Comparison of ENCODE assay signal across 22 cellular contexts in genomic region chr13:66313408-66313807, GRCh38.
A peak's percentile ranks its signal among the peaks of the same experiment; 100 is the strongest.
DNase-seq lines count a peak whose midpoint lies in the region; ATAC-seq, FAIRE-seq and TF ChIP-seq lines count a peak whose summit lies in the region.
"Had no signal": no experiment of that assay in that cellular context is flagged by ENCODE, and none has a peak within 500 bp of the region (broad histone marks: within the 10 kb centered on the region; RNA-seq: fewer than 3 reads in every experiment).

No MANE protein-coding gene starts in this region.

- TF ChIP-seq CTCF in A549 (IDR thresholded peaks at IDR 0.05) (no peak), chondrocyte (IDR thresholded peaks at IDR 0.05) (no peak), left lung (IDR thresholded peaks at IDR 0.05) (no peak)

- POLR2A ChIA-PET in A549 (lab: Yijun Ruan, JAX) = interaction anchor here (1.1 kb wide), 1 partner anchor 344 kb away, joined by 3 read pairs; no protein-coding TSS in a partner anchor

- peak overlapping the region; percentile 78 to 79 for H3K27ac ChIP-seq in A549
- no peak overlapping the region for H3K27ac ChIP-seq in Karpas-422 (ENCODE audit: low read length)
- no peak overlapping the region for H3K27ac ChIP-seq in left lung
- H3K27ac ChIP-seq: C4-2B, testis had no signal

- no peaks in the 10 kb centered on the region for H3K9me3 Mint-ChIP-seq in chondrocyte (ENCODE audit: low read depth)

- H3K4me1 Mint-ChIP-seq in chondrocyte (ENCODE audit: low read depth) = peaks cover 51% of the 10 kb centered on the region
- H3K4me1 Mint-ChIP-seq: stimulated activated memory B cell treated with anti-CD40 and anti-IgM and Interleukin-4, amounts not matched to agents 10 μg/mL and 1 μg/mL and 100 μg/mL, for 72 hours had no signal

- H3K4me2 ChIP-seq in A549 (peak overlapping the region; percentile 74), Karpas-422 (ENCODE audit: low read depth, low read length, poor library complexity, severe bottlenecking) (no peak overlapping the region)

- no peaks in the 10 kb centered on the region for H3K9me2 ChIP-seq in Karpas-422 (replicated peaks; ENCODE audit: insufficient read depth, low read length)

- DNase-seq in A549 (ENCODE audit: low read depth in 1 of 2, low spot score in 1 of 2) (peak in 1 of 2 experiments; percentile 64), Karpas-422 (no peak), chondrocyte (ENCODE audit: low spot score) (no peak), left lung (no peak), glomerular visceral epithelial cell (ENCODE audit: extremely low spot score) (no peak), SIG-M5 (lab: John Stamatoyannopoulos, UW) (no peak)
- DNase-seq: activated CD4-positive, alpha-beta T cell treated with anti-CD3 and anti-CD28 coated beads for 48 hours; activated T-cell treated with anti-CD3 and anti-CD28 coated beads, Interleukin-2, amount 50 U/mL, for 24 hours; Calu3; cerebellar nuclear complex; effector CD4-positive, alpha-beta T cell; erythroblast; glutamatergic neuron; NCI-H526; stimulated activated CD4-positive, alpha-beta T cell treated with anti-CD3 and anti-CD28 coated beads, Interleukin-4, amount 100 ng/mL, for 1 hour; T-helper 2 cell had no signal

- H3K27me3 ChIP-seq in Karpas-422 (ENCODE audit: low read length) (no peaks in the 10 kb centered on the region), left lung (no peaks in the 10 kb centered on the region)
- H3K27me3 ChIP-seq: testis had no signal

- no peak for TF ChIP-seq RAD21 in A549 (conservative IDR thresholded peaks at IDR 0.05 in 1 of 2, IDR thresholded peaks at IDR 0.05 in 1 of 2)

- TF ChIP-seq EP300 in A549 (IDR thresholded peaks at IDR 0.05) = peak in 1 of 2 experiments; percentile 28; a peak in 1 of 5 replicates

- H3K9ac ChIP-seq in Karpas-422 (ENCODE audit: low read length) = no peak overlapping the region

- no peak for FAIRE-seq in A549 (lab: Jason Lieb, UNC)

- WGBS in A549 (ENCODE audit: missing lambda C conversion rate) = 17% methylated on average over 3 of the region's 3 CpGs

- H3K27ac Mint-ChIP-seq in chondrocyte (ENCODE audit: unreplicated experiment) = peak overlapping the region; percentile 89
- H3K27ac Mint-ChIP-seq: activated T-cell treated with anti-CD3 and anti-CD28 coated beads, Interleukin-2, amount 50 U/mL, for 24 hours; stimulated activated memory B cell treated with anti-CD40 and anti-IgM and Interleukin-4, amounts not matched to agents 10 μg/mL and 1 μg/mL and 100 μg/mL, for 72 hours had no signal

- no peaks in the 10 kb centered on the region for H3K9me3 ChIP-seq in A549
- peaks cover under 1% of the 10 kb centered on the region for H3K9me3 ChIP-seq in Karpas-422 (ENCODE audit: low read length)
- peaks cover 0 to 7% of the 10 kb centered on the region in 2 donors for H3K9me3 ChIP-seq in left lung
- H3K9me3 ChIP-seq: HAP-1, testis had no signal

- no peaks in the 10 kb centered on the region for H3K27me3 Mint-ChIP-seq in chondrocyte (ENCODE audit: low read depth)
- H3K27me3 Mint-ChIP-seq: activated T-cell treated with anti-CD3 and anti-CD28 coated beads, Interleukin-2, amount 50 U/mL, for 24 hours; stimulated activated memory B cell treated with anti-CD40 and anti-IgM and Interleukin-4, amounts not matched to agents 10 μg/mL and 1 μg/mL and 100 μg/mL, for 72 hours had no signal

- no peak overlapping the region for H3K4me3 Mint-ChIP-seq in chondrocyte (ENCODE audit: unreplicated experiment)
- H3K4me3 Mint-ChIP-seq: activated T-cell treated with anti-CD3 and anti-CD28 coated beads, Interleukin-2, amount 50 U/mL, for 24 hours; stimulated activated memory B cell treated with anti-CD40 and anti-IgM and Interleukin-4, amounts not matched to agents 10 μg/mL and 1 μg/mL and 100 μg/mL, for 72 hours had no signal

- H3K79me2 ChIP-seq in Karpas-422 (ENCODE audit: low read length) = no peaks in the 10 kb centered on the region

- ATAC-seq in A549 (peak; percentile 40 to 57; a peak in 3 of 6 replicates), left lung (peak; percentile 37), GM21737 (IDR thresholded peaks at IDR 0.05; ENCODE audit: unreplicated experiment) (no peak), HG03457 (IDR thresholded peaks at IDR 0.05; ENCODE audit: unreplicated experiment) (no peak)
- ATAC-seq: stimulated activated memory B cell treated with anti-CD40 and anti-IgM and Interleukin-4, amounts not matched to agents 10 μg/mL and 1 μg/mL and 100 μg/mL, for 72 hours had no signal

- H3K36me3 ChIP-seq in Karpas-422 (ENCODE audit: insufficient read depth, low read length) = no peaks in the 10 kb centered on the region
- no peaks in the 10 kb centered on the region for H3K36me3 ChIP-seq in left lung
- H3K36me3 ChIP-seq: HAP-1 had no signal

- H3K4me3 ChIP-seq in A549 (no peak overlapping the region), Karpas-422 (ENCODE audit: low read length) (no peak overlapping the region), left lung (no peak overlapping the region)
- H3K4me3 ChIP-seq: HAP-1, testis had no signal

- H4K20me1 ChIP-seq in Karpas-422 (ENCODE audit: insufficient read depth, low read depth, low read length) = no peaks in the 10 kb centered on the region

- CTCF ChIA-PET in A549 (lab: Yijun Ruan, JAX) = no interaction called here

- intact Hi-C loops in left lung (cut with DNase I) = no loop called here

- H3K4me1 ChIP-seq in A549 = peaks cover 32% of the 10 kb centered on the region
- no peaks in the 10 kb centered on the region; the same call in 1 of the 2 replicates for H3K4me1 ChIP-seq in Karpas-422 (ENCODE audit: low read length)
- no peaks in the 10 kb centered on the region for H3K4me1 ChIP-seq in left lung
- H3K4me1 ChIP-seq: HAP-1, testis had no signal

- no peak for TF ChIP-seq POLR2A in A549 (IDR thresholded peaks at IDR 0.05; ENCODE audit: low read length)

- peak overlapping the region; percentile 69; the same call in 1 of the 2 replicates for H2AFZ ChIP-seq in Karpas-422 (ENCODE audit: low read length)

- no peaks in the 10 kb centered on the region for H3K36me3 Mint-ChIP-seq in chondrocyte (ENCODE audit: low read depth)
- H3K36me3 Mint-ChIP-seq: stimulated activated memory B cell treated with anti-CD40 and anti-IgM and Interleukin-4, amounts not matched to agents 10 μg/mL and 1 μg/mL and 100 μg/mL, for 72 hours had no signal

TF ChIP-seq in A549, 52 proteins besides CTCF, POLR2A, EP300 and RAD21 (continues in another document):
- TF ChIP-seq FOSL2 (IDR thresholded peaks at IDR 0.05) (no peak), FOSL2 (CRISPR knock-in tag; IDR thresholded peaks at IDR 0.05) (0 out of 2 replicates have a peak, but pooled peaks have one; percentile 12), ESRRA (IDR thresholded peaks at IDR 0.05; ENCODE audit: borderline replicate concordance, low read length) (no peak), SREBF2 (IDR thresholded peaks at IDR 0.05) (no peak), SMC3 (IDR thresholded peaks at IDR 0.05) (no peak), RNF2 (IDR thresholded peaks at IDR 0.05; ENCODE audit: borderline replicate concordance, low read depth) (no peak), TP53 (CRISPR knock-in tag; IDR thresholded peaks at IDR 0.05) (no peak), RFX5 (IDR thresholded peaks at IDR 0.05) (no peak), KDM5A (IDR thresholded peaks at IDR 0.05) (no peak), BCL3 (IDR thresholded peaks at IDR 0.05) (no peak), ELK1 (IDR thresholded peaks at IDR 0.05; ENCODE audit: low read depth, low read length) (no peak), CEBPB (IDR thresholded peaks at IDR 0.05) (peak; percentile 69 to 82), PBX3 (IDR thresholded peaks at IDR 0.05) (no peak), E2F6 (IDR thresholded peaks at IDR 0.05; ENCODE audit: borderline replicate concordance, low read depth) (no peak), EHF (CRISPR knock-in tag; IDR thresholded peaks at IDR 0.05) (no peak), BHLHE40 (IDR thresholded peaks at IDR 0.05; ENCODE audit: low read depth, low read length) (no peak), FOXS1 (CRISPR knock-in tag; IDR thresholded peaks at IDR 0.05) (no peak), MAZ (IDR thresholded peaks at IDR 0.05; ENCODE audit: borderline replicate concordance, low read depth, low read length) (no peak), HOXA7 (CRISPR knock-in tag; IDR thresholded peaks at IDR 0.05) (no peak), GATA3 (IDR thresholded peaks at IDR 0.05; ENCODE audit: borderline replicate concordance) (0 out of 2 replicates have a peak, but pooled peaks have one; percentile 37)

Comparison
In these comparisons a context has a peak if more than half of its experiments do, and no peak if none do; other contexts are left out.
1. ATAC-seq: peak in A549 (2 of 2) and left lung (single experiment); none in GM21737 (single experiment) and HG03457 (single experiment).
2. H3K27ac ChIP-seq: peak in A549 (2 of 2); none in Karpas-422 (single experiment) and left lung (0 of 2).